ENCODE assay signal across 25 cellular contexts in genomic region chr7:71206183-71206582, GRCh38.
"Had no signal": no experiment of that assay in that cellular context is flagged by ENCODE, and none has a peak within 500 bp of the region (broad histone marks: within the 10 kb centered on the region; RNA-seq: fewer than 3 reads in every experiment).

No MANE protein-coding gene starts in this region.

- H3K4me3 ChIP-seq: lower lobe of right lung, neural progenitor cell, ovary, skin epidermis, suprapubic skin, thoracic aorta, transverse colon, upper lobe of left lung, vagina had no signal

- H3K27me3 ChIP-seq: neural progenitor cell, ovary, suprapubic skin, transverse colon, upper lobe of left lung, vagina had no signal

- ATAC-seq: left lobe of liver; lower lobe of right lung; naive thymus-derived CD8-positive, alpha-beta T cell; right cardiac atrium; sciatic nerve; stimulated activated effector memory CD8-positive, alpha-beta T cell treated with anti-CD3 and anti-CD28 coated beads, Interleukin-12 subunit alpha, Interleukin-12 subunit beta, amount 100 ng/mL, for 72 hours had no signal

- H3K27ac Mint-ChIP-seq: naive thymus-derived CD8-positive, alpha-beta T cell; nephron; neural progenitor cell; progenitor cell of endocrine pancreas; stimulated activated effector memory CD8-positive, alpha-beta T cell treated with anti-CD3 and anti-CD28 coated beads, Interleukin-12 subunit alpha, Interleukin-12 subunit beta, amount 100 ng/mL, for 72 hours; stimulated activated naive CD8-positive, alpha-beta T cell treated with anti-CD3 and anti-CD28 coated beads, Interleukin-15, Interleukin-2, amounts not matched to agents 100 ng/mL and 50 ng/mL, for 24 hours had no signal

- H3K36me3 ChIP-seq: lower lobe of right lung, neural progenitor cell, ovary, suprapubic skin, thoracic aorta, transverse colon, upper lobe of left lung, vagina had no signal

- H3K36me3 Mint-ChIP-seq: naive thymus-derived CD8-positive, alpha-beta T cell; stimulated activated effector memory CD8-positive, alpha-beta T cell treated with anti-CD3 and anti-CD28 coated beads, Interleukin-12 subunit alpha, Interleukin-12 subunit beta, amount 100 ng/mL, for 72 hours had no signal

- DNase-seq: hippocampal formation; kidney; lower lobe of right lung; mammary epithelial cell; mesenchymal stem cell; naive thymus-derived CD8-positive, alpha-beta T cell; ovary; right cardiac atrium; stimulated activated CD4-positive, alpha-beta T cell treated with anti-CD3 and anti-CD28 coated beads, Interleukin-12 subunit alpha, Interleukin-12 subunit beta, amount 100 ng/mL, for 4 hours; stimulated activated CD4-positive, alpha-beta T cell treated with anti-CD3 and anti-CD28 coated beads, Interleukin-15, amount 100 ng/mL, for 24 hours; stimulated activated CD4-positive, alpha-beta T cell treated with anti-CD3 and anti-CD28 coated beads, Interleukin-4, amount 100 ng/mL, for 24 hours; stimulated activated naive CD4-positive, alpha-beta T cell; transverse colon; upper lobe of left lung had no signal

- H3K27me3 Mint-ChIP-seq: naive thymus-derived CD8-positive, alpha-beta T cell; progenitor cell of endocrine pancreas; stimulated activated naive CD8-positive, alpha-beta T cell treated with anti-CD3 and anti-CD28 coated beads, Interleukin-15, Interleukin-2, amounts not matched to agents 100 ng/mL and 50 ng/mL, for 24 hours had no signal

- H3K9me3 ChIP-seq: ovary, suprapubic skin, thoracic aorta, vagina had no signal

- H3K9ac ChIP-seq: neural progenitor cell had no signal

- H3K4me3 Mint-ChIP-seq: naive thymus-derived CD8-positive, alpha-beta T cell; nephron; neural progenitor cell; stimulated activated effector memory CD8-positive, alpha-beta T cell treated with anti-CD3 and anti-CD28 coated beads, Interleukin-12 subunit alpha, Interleukin-12 subunit beta, amount 100 ng/mL, for 72 hours; stimulated activated naive CD8-positive, alpha-beta T cell treated with anti-CD3 and anti-CD28 coated beads, Interleukin-15, Interleukin-2, amounts not matched to agents 100 ng/mL and 50 ng/mL, for 24 hours had no signal

- H3K4me1 Mint-ChIP-seq: naive thymus-derived CD8-positive, alpha-beta T cell; neural progenitor cell; stimulated activated effector memory CD8-positive, alpha-beta T cell treated with anti-CD3 and anti-CD28 coated beads, Interleukin-12 subunit alpha, Interleukin-12 subunit beta, amount 100 ng/mL, for 72 hours had no signal

- H3K4me1 ChIP-seq: lower lobe of right lung, neural progenitor cell, suprapubic skin, transverse colon, upper lobe of left lung, vagina had no signal

- H3K27ac ChIP-seq: lower lobe of right lung, neural progenitor cell, ovary, skin epidermis, suprapubic skin, thoracic aorta, transverse colon, upper lobe of left lung, vagina had no signal
